ENCODE assay signal across 16 cellular contexts in genomic region chr1:155178441-155179106, GRCh38. TPM values are rescaled to one million over a fixed set of nuclear protein-coding genes. Genes with fewer than 3 reads are reported as not detected.
DNase-seq lines count a peak whose midpoint lies in the region; ATAC-seq and TF ChIP-seq lines count a peak whose summit lies in the region.
"Had no signal": no experiment of that assay in that cellular context is flagged by ENCODE, and none has a peak within 500 bp of the region (broad histone marks: within the 10 kb centered on the region; RNA-seq: fewer than 3 reads in every experiment).

No MANE protein-coding gene starts in this region.

- TF ChIP-seq CTCF in CD14-positive monocyte (IDR thresholded peaks at IDR 0.05) (no peak), omental fat pad (IDR thresholded peaks at IDR 0.05) (no peak)

- peaks cover 4 to 23% (median 22%) of the 10 kb centered on the region in 3 donors for H3K27me3 Mint-ChIP-seq in CD14-positive monocyte (ENCODE audit: low read depth in 3 of 3)
- H3K27me3 Mint-ChIP-seq in activated T-helper 1 cell treated with anti-CD3 and anti-CD28 coated beads, Interleukin-12 subunit alpha, Interleukin-12 subunit beta, Interleukin-2, Interleukin-4 antibody, amounts not matched to agents 30 ng/mL and 10 ng/mL and 1 ng/mL, durations not matched to agents 14 hours and 24 hours and 36 hours (ENCODE audit: insufficient read depth) = peaks cover 2% of the 10 kb centered on the region
- H3K27me3 Mint-ChIP-seq: central memory CD8-positive, alpha-beta T cell had no signal

- H3K36me3 ChIP-seq in trophoblast cell (ENCODE audit: control insufficient read depth in 1 of 2, insufficient read depth in 2 of 2, low read length in 2 of 2) = no peaks in the 10 kb centered on the region
- H3K36me3 ChIP-seq: thoracic aorta had no signal

- H3K9ac ChIP-seq in trophoblast cell (ENCODE audit: low read length) = no peak overlapping the region

- peaks cover 9 to 14% of the 10 kb centered on the region in 2 experiments for H3K4me1 ChIP-seq in trophoblast cell (ENCODE audit: control insufficient read depth in 1 of 2, insufficient read depth in 2 of 2, low read length in 2 of 2)

- H2AK5ac ChIP-seq in trophoblast cell (ENCODE audit: low read length) = no peak overlapping the region

- peak overlapping the region; percentile 16 to 68 for H3K4me3 Mint-ChIP-seq in CD14-positive monocyte
- no peak overlapping the region for H3K4me3 Mint-ChIP-seq in activated T-helper 1 cell treated with anti-CD3 and anti-CD28 coated beads, Interleukin-12 subunit alpha, Interleukin-12 subunit beta, Interleukin-2, Interleukin-4 antibody, amounts not matched to agents 30 ng/mL and 10 ng/mL and 1 ng/mL, durations not matched to agents 14 hours and 24 hours and 36 hours
- H3K4me3 Mint-ChIP-seq: central memory CD8-positive, alpha-beta T cell had no signal

- no peak overlapping the region for H3K4me2 ChIP-seq in trophoblast cell (ENCODE audit: low read length)

- no peak overlapping the region for H3K14ac ChIP-seq in trophoblast cell (ENCODE audit: low read length)

- H3K4me1 Mint-ChIP-seq in CD14-positive monocyte = peaks cover 37% of the 10 kb centered on the region
- H3K4me1 Mint-ChIP-seq in activated T-helper 1 cell treated with anti-CD3 and anti-CD28 coated beads, Interleukin-12 subunit alpha, Interleukin-12 subunit beta, Interleukin-2, Interleukin-4 antibody, amounts not matched to agents 30 ng/mL and 10 ng/mL and 1 ng/mL, durations not matched to agents 14 hours and 24 hours and 36 hours (ENCODE audit: low read depth) = peaks cover 31% of the 10 kb centered on the region

- no peaks in the 10 kb centered on the region for H3K79me2 ChIP-seq in trophoblast cell (ENCODE audit: control insufficient read depth, insufficient read depth, low read length, poor library complexity)

- peak; percentile 43 for DNase-seq in CD14-positive monocyte (ENCODE audit: low spot score)
- DNase-seq in HuH-7.5 (ENCODE audit: low spot score) = peak; percentile 38
- no peak for DNase-seq in activated T-helper 1 cell treated with anti-CD3 and anti-CD28 coated beads, Interleukin-12 subunit alpha, Interleukin-12 subunit beta, Interleukin-2, Interleukin-4 antibody, amounts not matched to agents 30 ng/mL and 10 ng/mL and 1 ng/mL, durations not matched to agents 14 hours and 24 hours and 36 hours (ENCODE audit: low spot score)
- DNase-seq in omental fat pad (ENCODE audit: low spot score) = peak; percentile 3
- DNase-seq in NCI-H1436 (lab: John Stamatoyannopoulos, UW) = no peak
- DNase-seq in trophoblast cell = no peak
- no peak for DNase-seq in hippocampal formation (lab: John Stamatoyannopoulos, UW)
- DNase-seq: activated CD4-positive, alpha-beta T cell treated with anti-CD3 and anti-CD28 coated beads for 4 hours; activated naive CD4-positive, alpha-beta T cell; NCI-H1694; SIG-M5 had no signal

- H3K4me3 ChIP-seq in trophoblast cell (ENCODE audit: low read depth, low read length) = no peak overlapping the region
- H3K4me3 ChIP-seq: esophagus muscularis mucosa, thoracic aorta had no signal

- H3K36me3 Mint-ChIP-seq in CD14-positive monocyte = no peaks in the 10 kb centered on the region
- peaks cover 37% of the 10 kb centered on the region for H3K36me3 Mint-ChIP-seq in activated T-helper 1 cell treated with anti-CD3 and anti-CD28 coated beads, Interleukin-12 subunit alpha, Interleukin-12 subunit beta, Interleukin-2, Interleukin-4 antibody, amounts not matched to agents 30 ng/mL and 10 ng/mL and 1 ng/mL, durations not matched to agents 14 hours and 24 hours and 36 hours (ENCODE audit: low read depth)

- no peaks in the 10 kb centered on the region for H3K9me3 ChIP-seq in trophoblast cell (ENCODE audit: insufficient read depth, low read depth, low read length)
- H3K9me3 ChIP-seq: esophagus muscularis mucosa, thoracic aorta had no signal

- H3K18ac ChIP-seq in trophoblast cell (ENCODE audit: low read length) = no peak overlapping the region

- no peak overlapping the region for H2BK12ac ChIP-seq in trophoblast cell (ENCODE audit: low read length)

- ATAC-seq in omental fat pad (ENCODE audit: low FRiP score) = no peak
- no peak for ATAC-seq in GM21576 (IDR thresholded peaks at IDR 0.05; ENCODE audit: unreplicated experiment)
- ATAC-seq: HCT116 had no signal

- no peak overlapping the region for H4K12ac ChIP-seq in trophoblast cell (ENCODE audit: low read depth, low read length)

- no peak overlapping the region for H3K4ac ChIP-seq in trophoblast cell (ENCODE audit: low read depth, low read length)

- peak overlapping the region in 4 of 7 donors; percentile 52 to 81 (median 72) for H3K27ac Mint-ChIP-seq in CD14-positive monocyte
- H3K27ac Mint-ChIP-seq in activated T-helper 1 cell treated with anti-CD3 and anti-CD28 coated beads, Interleukin-12 subunit alpha, Interleukin-12 subunit beta, Interleukin-2, Interleukin-4 antibody, amounts not matched to agents 30 ng/mL and 10 ng/mL and 1 ng/mL, durations not matched to agents 14 hours and 24 hours and 36 hours = peak overlapping the region; percentile 36

- H3K79me1 ChIP-seq in trophoblast cell (ENCODE audit: low read length) = no peaks in the 10 kb centered on the region

- no peak overlapping the region for H2BK120ac ChIP-seq in trophoblast cell (ENCODE audit: insufficient read depth, low read length, poor library complexity)

- no peak overlapping the region for H3K23ac ChIP-seq in trophoblast cell (ENCODE audit: low read length)

- no peaks in the 10 kb centered on the region for H3K9me3 Mint-ChIP-seq in CD14-positive monocyte
- H3K9me3 Mint-ChIP-seq in activated T-helper 1 cell treated with anti-CD3 and anti-CD28 coated beads, Interleukin-12 subunit alpha, Interleukin-12 subunit beta, Interleukin-2, Interleukin-4 antibody, amounts not matched to agents 30 ng/mL and 10 ng/mL and 1 ng/mL, durations not matched to agents 14 hours and 24 hours and 36 hours = no peaks in the 10 kb centered on the region
- H3K9me3 Mint-ChIP-seq: central memory CD8-positive, alpha-beta T cell had no signal

- no peak overlapping the region for H4K91ac ChIP-seq in trophoblast cell (ENCODE audit: low read depth, low read length)

- WGBS in trophoblast cell (ENCODE audit: extremely low coverage, insufficient coverage, insufficient read length) = no CpG with 5 or more reads among the region's 30 CpGs

- H4K8ac ChIP-seq in trophoblast cell (ENCODE audit: low read depth, low read length) = no peak overlapping the region

- intact Hi-C loops in CD14-positive monocyte (cut with micrococcal nuclease) = no loop called here
- intact Hi-C loops in activated T-helper 1 cell treated with anti-CD3 and anti-CD28 coated beads, Interleukin-12 subunit alpha, Interleukin-12 subunit beta, Interleukin-2, Interleukin-4 antibody, amounts not matched to agents 30 ng/mL and 10 ng/mL and 1 ng/mL, durations not matched to agents 14 hours and 24 hours and 36 hours (cut with micrococcal nuclease) = loop anchor here (1.0 to 10.0 kb wide), 2 partner anchors 9 to 574 kb away; partner anchors contain the start of gene ADAR

- no peaks in the 10 kb centered on the region for H3K27me3 ChIP-seq in trophoblast cell (ENCODE audit: insufficient read depth, low read length)

- no peak overlapping the region for H2AFZ ChIP-seq in trophoblast cell (ENCODE audit: insufficient read depth, low read length, poor library complexity)

- no peak overlapping the region for H2BK5ac ChIP-seq in trophoblast cell (ENCODE audit: low read depth, low read length, poor library complexity)

- no peak overlapping the region for H3K27ac ChIP-seq in trophoblast cell (ENCODE audit: low read depth, low read length)
- H3K27ac ChIP-seq: esophagus muscularis mucosa, thoracic aorta had no signal

RNA-seq across cellular contexts. Expression of gene TRIM46, which starts 4.9 kb away (rescaled TPM):
- not detected for polyA plus RNA-seq in CD14-positive monocyte
- total RNA-seq in activated T-helper 1 cell treated with anti-CD3 and anti-CD28 coated beads, Interleukin-12 subunit alpha, Interleukin-12 subunit beta, Interleukin-2, Interleukin-4 antibody, amounts not matched to agents 30 ng/mL and 10 ng/mL and 1 ng/mL, durations not matched to agents 14 hours and 24 hours and 36 hours = 10.2 and 12.6 TPM in 2 replicates
- 1 to 10 TPM in 3 of 4 donors, under 1 TPM in 1; 0.36 to 1.4 (median 1.1) TPM for total RNA-seq in omental fat pad
- polyA plus RNA-seq in trophoblast cell (2013) = 0.81 and 0.85 TPM in 2 replicates

RNA-seq across cellular contexts. Expression of gene KRTCAP2, which starts 5.5 kb away (rescaled TPM):
- polyA plus RNA-seq in CD14-positive monocyte = 100 to 1,000 TPM; 247 to 256 TPM
- 230 and 238 TPM in 2 replicates for total RNA-seq in activated T-helper 1 cell treated with anti-CD3 and anti-CD28 coated beads, Interleukin-12 subunit alpha, Interleukin-12 subunit beta, Interleukin-2, Interleukin-4 antibody, amounts not matched to agents 30 ng/mL and 10 ng/mL and 1 ng/mL, durations not matched to agents 14 hours and 24 hours and 36 hours
- 100 to 1,000 TPM in 2 of 4 donors, 10 to 100 TPM in 2; 77.9 to 171 (median 99.7) TPM for total RNA-seq in omental fat pad
- polyA plus RNA-seq in trophoblast cell (2013) = 237 TPM in 2 replicates

RNA-seq across cellular contexts. Expression of gene THBS3, which starts 29.1 kb away (rescaled TPM):
- polyA plus RNA-seq in CD14-positive monocyte = 1 to 10 TPM; 3.2 to 5.3 TPM
- total RNA-seq in activated T-helper 1 cell treated with anti-CD3 and anti-CD28 coated beads, Interleukin-12 subunit alpha, Interleukin-12 subunit beta, Interleukin-2, Interleukin-4 antibody, amounts not matched to agents 30 ng/mL and 10 ng/mL and 1 ng/mL, durations not matched to agents 14 hours and 24 hours and 36 hours = 9.7 and 10.0 TPM in 2 replicates
- 10 to 100 TPM; 11.3 to 32.2 (median 25.0) TPM for total RNA-seq in omental fat pad
- 59.1 and 60.6 TPM in 2 replicates for polyA plus RNA-seq in trophoblast cell (2013)

RNA-seq across cellular contexts. Expression of gene MTX1, which starts 29.9 kb away (rescaled TPM):
- 100 to 1,000 TPM in 1 of 2 donors, 10 to 100 TPM in 1; 86.0 to 101 TPM for polyA plus RNA-seq in CD14-positive monocyte
- total RNA-seq in activated T-helper 1 cell treated with anti-CD3 and anti-CD28 coated beads, Interleukin-12 subunit alpha, Interleukin-12 subunit beta, Interleukin-2, Interleukin-4 antibody, amounts not matched to agents 30 ng/mL and 10 ng/mL and 1 ng/mL, durations not matched to agents 14 hours and 24 hours and 36 hours = 61.8 and 62.3 TPM in 2 replicates
- total RNA-seq in omental fat pad = 10 to 100 TPM; 38.3 to 52.0 (median 40.8) TPM
- polyA plus RNA-seq in trophoblast cell (2013) = 39.6 and 40.4 TPM in 2 replicates

RNA-seq across cellular contexts. Expression of gene DPM3, which starts 38.2 kb away (rescaled TPM):
- polyA plus RNA-seq in CD14-positive monocyte = 100 to 1,000 TPM in 1 of 2 donors, 10 to 100 TPM in 1; 99.9 to 141 TPM
- total RNA-seq in activated T-helper 1 cell treated with anti-CD3 and anti-CD28 coated beads, Interleukin-12 subunit alpha, Interleukin-12 subunit beta, Interleukin-2, Interleukin-4 antibody, amounts not matched to agents 30 ng/mL and 10 ng/mL and 1 ng/mL, durations not matched to agents 14 hours and 24 hours and 36 hours = 43.7 and 45.1 TPM in 2 replicates
- 10 to 100 TPM; 32.5 to 70.8 (median 58.5) TPM for total RNA-seq in omental fat pad
- 143 and 148 TPM in 2 replicates for polyA plus RNA-seq in trophoblast cell (2013)

Comparison
In these comparisons a context has a peak if more than half of its experiments do, and no peak if none do; other contexts are left out.
1. DNase-seq: peak in CD14-positive monocyte (single experiment), HuH-7.5 (single experiment) and omental fat pad (single experiment); none in activated T-helper 1 cell treated with anti-CD3 and anti-CD28 coated beads, Interleukin-12 subunit alpha, Interleukin-12 subunit beta, Interleukin-2, Interleukin-4 antibody, amounts not matched to agents 30 ng/mL and 10 ng/mL and 1 ng/mL, durations not matched to agents 14 hours and 24 hours and 36 hours (single experiment), NCI-H1436 (single experiment), trophoblast cell (0 of 2) and hippocampal formation (0 of 2).